Comparison of ENCODE assay signal across 8 cellular contexts in the genomic region with DNA sequence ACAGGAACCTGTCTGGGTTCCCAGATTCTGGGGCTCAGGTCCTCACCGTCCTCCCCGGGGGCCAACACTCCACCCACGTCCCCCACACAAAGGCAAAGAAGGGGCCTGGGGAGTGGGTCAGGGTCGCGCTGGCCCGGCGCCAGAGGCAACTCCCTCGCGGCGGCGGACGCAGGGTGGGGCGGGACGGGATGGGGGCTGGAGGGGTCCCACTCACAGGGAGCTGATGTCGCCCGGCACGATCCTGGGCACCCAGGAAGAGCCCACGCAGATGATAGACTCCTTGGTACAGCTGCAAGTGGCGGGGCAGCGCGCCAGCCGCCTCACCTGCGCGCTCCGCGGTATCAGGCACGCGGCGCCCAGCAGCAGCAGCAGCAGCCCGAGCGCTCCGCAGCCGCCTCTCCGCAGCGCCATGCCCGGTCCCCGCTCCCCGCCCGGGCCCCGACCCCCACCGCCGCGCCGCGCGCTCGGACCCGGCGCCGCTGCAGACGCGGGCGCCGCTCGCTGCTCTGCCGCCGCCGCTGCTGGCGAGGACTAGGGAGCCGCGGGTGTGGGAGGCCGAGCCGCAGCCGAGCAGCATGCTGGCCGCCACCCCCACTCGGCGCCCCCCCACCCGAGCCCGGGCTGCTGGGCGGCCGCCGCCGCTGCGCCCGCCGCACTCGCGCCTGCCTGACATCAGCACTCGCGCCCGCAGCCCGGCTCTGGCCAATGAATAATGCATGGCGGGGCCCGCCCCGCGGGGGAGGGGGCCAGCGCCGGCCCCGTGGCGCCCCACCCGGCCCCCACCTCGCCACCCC. TPM values are rescaled to one million over a fixed set of nuclear protein-coding genes. Genes with fewer than 3 reads are reported as not detected.
A peak's percentile ranks its signal among the peaks of the same experiment; 100 is the strongest.
DNase-seq lines count a peak whose midpoint lies in the region; ATAC-seq, FAIRE-seq and TF ChIP-seq lines count a peak whose summit lies in the region.

LGI2 (minus strand) TSS at position 664 of the 794 bp plus-strand sequence; CDS start at position 411, 253 bp downstream.

- no peaks in the 10 kb centered on the region for H3K36me3 Mint-ChIP-seq in activated naive CD4-positive, alpha-beta T cell treated with anti-CD3 and anti-CD28 coated beads, Interleukin-2, amount 10 ng/mL, durations not matched to agents 7 days and 5 days

- H3K4me3 ChIP-seq in endothelial cell of umbilical vein (replicated peaks in 1 of 3; ENCODE audit: insufficient read depth in 1 of 3, low read depth in 1 of 3, low read length in 3 of 3) (no peak within 1 kb of the TSS), uterus (peak within 1 kb of the TSS; percentile 36 to 56)

- H4K20me1 ChIP-seq in endothelial cell of umbilical vein (replicated peaks; ENCODE audit: control insufficient read depth, extremely low read depth, insufficient read depth, low read length), result no peaks in the 10 kb centered on the region

- H3K27me3 Mint-ChIP-seq in activated naive CD4-positive, alpha-beta T cell treated with anti-CD3 and anti-CD28 coated beads, Interleukin-2, amount 10 ng/mL, durations not matched to agents 7 days and 5 days, result peaks cover 61% of the 10 kb centered on the region

- no peak for TF ChIP-seq POLR2A in endothelial cell of umbilical vein (IDR thresholded peaks at IDR 0.05; ENCODE audit: low read depth, low read length)
- no peak for TF ChIP-seq POLR2A in uterus (IDR thresholded peaks at IDR 0.05)

- intact Hi-C loops in endothelial cell of umbilical vein (cut with micrococcal nuclease) (no loop called here), uterus (cut with DNase I; ENCODE audit: low total_unique reads) (no loop called here)

- POLR2A ChIA-PET in endothelial cell of umbilical vein (lab: Charles Lee), result no interaction called here

- no peak for ATAC-seq in GM21423 (IDR thresholded peaks at IDR 0.05; ENCODE audit: unreplicated experiment)

- no peaks in the 10 kb centered on the region for H3K4me1 Mint-ChIP-seq in activated naive CD4-positive, alpha-beta T cell treated with anti-CD3 and anti-CD28 coated beads, Interleukin-2, amount 10 ng/mL, durations not matched to agents 7 days and 5 days

- H3K36me3 ChIP-seq in endothelial cell of umbilical vein (ENCODE audit: control insufficient read depth in 2 of 2, extremely low read depth in 1 of 2, insufficient read depth in 2 of 2, low read length in 2 of 2), result no peaks in the 10 kb centered on the region
- H3K36me3 ChIP-seq in uterus, result no peaks in the 10 kb centered on the region

- DNase-seq in D721Med (ENCODE audit: insufficient read length, low spot score), result peak; percentile 63
- peak; percentile 29 for DNase-seq in NCI-H1105 (lab: John Stamatoyannopoulos, UW)
- no peak for DNase-seq in endothelial cell of umbilical vein (ENCODE audit: low read depth, low spot score)
- DNase-seq in mucosa of gallbladder (ENCODE audit: low spot score), result peak; percentile 25
- peak; percentile 60 to 72 for DNase-seq in uterus
- DNase-seq in kidney glomerular epithelial cell (lab: John Stamatoyannopoulos, UW), result no peak
- no peak for DNase-seq in activated naive CD4-positive, alpha-beta T cell treated with anti-CD3 and anti-CD28 coated beads, Interleukin-2, amount 10 ng/mL, durations not matched to agents 7 days and 5 days

- H3K9me3 ChIP-seq in endothelial cell of umbilical vein (replicated peaks; ENCODE audit: control insufficient read depth, insufficient read depth, low read length), result no peaks in the 10 kb centered on the region
- no peaks in the 10 kb centered on the region for H3K9me3 ChIP-seq in uterus

- H3K27me3 ChIP-seq in endothelial cell of umbilical vein (ENCODE audit: control insufficient read depth in 2 of 2, insufficient read depth in 2 of 2, low read length in 2 of 2), result peaks cover 55 to 72% of the 10 kb centered on the region in 2 experiments
- no peaks in the 10 kb centered on the region for H3K27me3 ChIP-seq in uterus

- no peaks in the 10 kb centered on the region for H3K79me2 ChIP-seq in endothelial cell of umbilical vein (ENCODE audit: control insufficient read depth, insufficient read depth, low read length)

- no peaks in the 10 kb centered on the region for H3K9me1 ChIP-seq in endothelial cell of umbilical vein (replicated peaks; ENCODE audit: control insufficient read depth, extremely low read depth, insufficient read depth, low read length)

- no TSS peak for BruUV-seq in endothelial cell of umbilical vein (replicated peaks; lab: Mats Ljungman, UMichigan)

- H3K27ac Mint-ChIP-seq in activated naive CD4-positive, alpha-beta T cell treated with anti-CD3 and anti-CD28 coated beads, Interleukin-2, amount 10 ng/mL, durations not matched to agents 7 days and 5 days, result no peak within 1 kb of the TSS

- no peak for FAIRE-seq in D721Med (lab: Jason Lieb, UNC)
- no peak for FAIRE-seq in endothelial cell of umbilical vein (lab: Jason Lieb, UNC)

- H3K4me1 ChIP-seq in endothelial cell of umbilical vein (ENCODE audit: control insufficient read depth, extremely low read depth, insufficient read depth, low read length), result no peaks in the 10 kb centered on the region
- peaks cover 0 to 10% of the 10 kb centered on the region in 2 donors for H3K4me1 ChIP-seq in uterus

- no peak within 1 kb of the TSS for H3K4me2 ChIP-seq in endothelial cell of umbilical vein (ENCODE audit: insufficient read depth, low read length)

- no peak within 1 kb of the TSS for H3K4me3 Mint-ChIP-seq in activated naive CD4-positive, alpha-beta T cell treated with anti-CD3 and anti-CD28 coated beads, Interleukin-2, amount 10 ng/mL, durations not matched to agents 7 days and 5 days

- dilution Hi-C loops in endothelial cell of umbilical vein (cut with MboI; ENCODE audit: extremely low pct_ligation_motif_present, low sequenced_read_pairs), result no loop called here

- H3K9ac ChIP-seq in endothelial cell of umbilical vein (replicated peaks; ENCODE audit: extremely low read depth, insufficient read depth, low read length), result no peak within 1 kb of the TSS

- H2AFZ ChIP-seq in endothelial cell of umbilical vein (ENCODE audit: low read depth, low read length), result no peak within 1 kb of the TSS

- CTCF ChIA-PET in endothelial cell of umbilical vein (lab: Charles Lee), result no interaction called here
- CTCF ChIA-PET in activated naive CD4-positive, alpha-beta T cell treated with anti-CD3 and anti-CD28 coated beads, Interleukin-2, amount 10 ng/mL, durations not matched to agents 7 days and 5 days (lab: Charles Lee), result interaction anchor here (1.0 kb wide), 1 partner anchor 50 kb away, joined by 4 read pairs; no protein-coding TSS in a partner anchor

- no peaks in the 10 kb centered on the region for H3K9me3 Mint-ChIP-seq in activated naive CD4-positive, alpha-beta T cell treated with anti-CD3 and anti-CD28 coated beads, Interleukin-2, amount 10 ng/mL, durations not matched to agents 7 days and 5 days

- TF ChIP-seq CTCF in D721Med (IDR thresholded peaks at IDR 0.05; ENCODE audit: insufficient read depth, missing control alignments) (no peak), endothelial cell of umbilical vein (IDR thresholded peaks at IDR 0.05; ENCODE audit: extremely low read depth in 1 of 2, insufficient read depth in 1 of 2, low read depth in 1 of 2, low read length in 2 of 2) (no peak), uterus (IDR thresholded peaks at IDR 0.05) (no peak)

- H3K27ac ChIP-seq in endothelial cell of umbilical vein (ENCODE audit: insufficient read depth, low read depth, low read length) (no peak within 1 kb of the TSS), uterus (peak within 1 kb of the TSS; percentile 83 to 86)

TF ChIP-seq in endothelial cell of umbilical vein, 7 proteins besides CTCF, POLR2A, EP300 and RAD21:
- no peak for TF ChIP-seq JUN (IDR thresholded peaks at IDR 0.05; ENCODE audit: borderline replicate concordance, insufficient read depth, insufficient read length, low read depth)
- peak; percentile 69 for TF ChIP-seq EZH2 (IDR thresholded peaks at IDR 0.05; ENCODE audit: borderline replicate concordance, low read depth, low read length, severe bottlenecking)
- no peak for TF ChIP-seq FOS (IDR thresholded peaks at IDR 0.05; ENCODE audit: borderline replicate concordance, insufficient read depth, low read length)
TF ChIP-seq in endothelial cell of umbilical vein: peak in this region for 1.

RNA-seq across cellular contexts. Expression of gene LGI2, which starts in this region (rescaled TPM):
- total RNA-seq in endothelial cell of umbilical vein, result not detected in 2 replicates
- polyA plus RNA-seq in endothelial cell of umbilical vein, result not detected in 2 replicates
- polyA plus RNA-seq in endothelial cell of umbilical vein (2011; cell fraction: cytosol; rRNA removed), result not detected in 2 replicates
- not detected in 2 replicates for polyA plus RNA-seq in endothelial cell of umbilical vein (2011; cell fraction: nucleus; rRNA removed)
- 0.03 TPM in 2 replicates for polyA plus RNA-seq in endothelial cell of umbilical vein (2012)
- not detected in 2 replicates for polyA minus RNA-seq in endothelial cell of umbilical vein
- polyA minus RNA-seq in endothelial cell of umbilical vein (2011; cell fraction: cytosol; rRNA and poly(A)+ RNA removed), result not detected
- not detected in 2 replicates for polyA minus RNA-seq in endothelial cell of umbilical vein (2011; cell fraction: nucleus; rRNA and poly(A)+ RNA removed)
- 18.4 TPM for total RNA-seq in mucosa of gallbladder
- 10 to 100 TPM in 2 of 4 donors, 1 to 10 TPM in 2; 2.3 to 23.7 (median 14.0) TPM for total RNA-seq in uterus

Comparison
In these comparisons a context has a peak if more than half of its experiments do, and no peak if none do; other contexts are left out.
1. DNase-seq: peak in D721Med (single experiment), NCI-H1105 (single experiment), mucosa of gallbladder (single experiment) and uterus (2 of 2); none in endothelial cell of umbilical vein (single experiment), kidney glomerular epithelial cell (single experiment) and activated naive CD4-positive, alpha-beta T cell treated with anti-CD3 and anti-CD28 coated beads, Interleukin-2, amount 10 ng/mL, durations not matched to agents 7 days and 5 days (single experiment).
2. H3K4me3 ChIP-seq: peak in uterus (2 of 2); none in endothelial cell of umbilical vein (0 of 3).